In genomic region chr14:29926701-29927595, GRCh38 we compare ENCODE assay signal across 8 cellular contexts. TPM values are rescaled to one million over a fixed set of nuclear protein-coding genes. Genes with fewer than 3 reads are reported as not detected.
DNase-seq lines count a peak whose midpoint lies in the region; ATAC-seq and TF ChIP-seq lines count a peak whose summit lies in the region.

No MANE protein-coding gene starts in this region.

- H3K9ac ChIP-seq in subcutaneous abdominal adipose tissue (ENCODE audit: low read length in 5 of 5): peak overlapping the region; percentile 52 to 82 (median 68)

- TF ChIP-seq POLR2A in lower leg skin (IDR thresholded peaks at IDR 0.05): no peak

- no peak for DNase-seq in activated CD4-positive, alpha-beta T cell treated with anti-CD3 and anti-CD28 coated beads, Interleukin-2, amount 10 ng/mL, durations not matched to agents 24 days and 14 days
- no peak for DNase-seq in activated CD4-positive, alpha-beta T cell treated with anti-CD3 and anti-CD28 coated beads, Interleukin-2, amount 50 U/mL, for 1 hour
- peak; percentile 57 for DNase-seq in RPMI7951 (ENCODE audit: low read depth)
- no peak for DNase-seq in effector memory CD8-positive, alpha-beta T cell
- DNase-seq in lower leg skin (ENCODE audit: low spot score in 2 of 2): no peak
- no peak for DNase-seq in GDM1 (lab: John Stamatoyannopoulos, UW)

- WGBS in lower leg skin, 2 donors: 1% methylated on average over 39 to 61 of the region's 82 CpGs

- H3K9me3 Mint-ChIP-seq in activated CD4-positive, alpha-beta T cell treated with anti-CD3 and anti-CD28 coated beads, Interleukin-2, amount 10 ng/mL, durations not matched to agents 24 days and 14 days: no peaks in the 10 kb centered on the region
- H3K9me3 Mint-ChIP-seq in effector memory CD8-positive, alpha-beta T cell: peaks cover 19 to 31% of the 10 kb centered on the region in 2 donors

- H3K36me3 Mint-ChIP-seq in activated CD4-positive, alpha-beta T cell treated with anti-CD3 and anti-CD28 coated beads, Interleukin-2, amount 10 ng/mL, durations not matched to agents 24 days and 14 days (ENCODE audit: low read depth): peaks cover 2% of the 10 kb centered on the region
- no peaks in the 10 kb centered on the region for H3K36me3 Mint-ChIP-seq in effector memory CD8-positive, alpha-beta T cell (ENCODE audit: insufficient read depth)

- no peak for TF ChIP-seq CTCF in lower leg skin (IDR thresholded peaks at IDR 0.05)

- intact Hi-C loops in activated CD4-positive, alpha-beta T cell treated with anti-CD3 and anti-CD28 coated beads, Interleukin-2, amount 10 ng/mL, durations not matched to agents 24 days and 14 days (cut with micrococcal nuclease): no loop called here
- intact Hi-C loops in lower leg skin (cut with DNase I; ENCODE audit: low total_unique reads): no loop called here

- peak overlapping the region; percentile 6 for H3K27ac Mint-ChIP-seq in activated CD4-positive, alpha-beta T cell treated with anti-CD3 and anti-CD28 coated beads, Interleukin-2, amount 10 ng/mL, durations not matched to agents 24 days and 14 days
- no peak overlapping the region for H3K27ac Mint-ChIP-seq in effector memory CD8-positive, alpha-beta T cell

- ATAC-seq in HG02973 (IDR thresholded peaks at IDR 0.05; ENCODE audit: unreplicated experiment): peak; percentile 47
- ATAC-seq in effector memory CD8-positive, alpha-beta T cell (replicated peaks): no peak

- H3K4me3 Mint-ChIP-seq in activated CD4-positive, alpha-beta T cell treated with anti-CD3 and anti-CD28 coated beads, Interleukin-2, amount 10 ng/mL, durations not matched to agents 24 days and 14 days: peak overlapping the region; percentile 78
- H3K4me3 Mint-ChIP-seq in effector memory CD8-positive, alpha-beta T cell: peak overlapping the region; percentile 9 to 54

- H3K9me3 ChIP-seq in subcutaneous abdominal adipose tissue (ENCODE audit: control insufficient read depth in 5 of 5, low read length in 5 of 5): no peaks in the 10 kb centered on the region

- H3K4me1 Mint-ChIP-seq in activated CD4-positive, alpha-beta T cell treated with anti-CD3 and anti-CD28 coated beads, Interleukin-2, amount 10 ng/mL, durations not matched to agents 24 days and 14 days: peaks cover 4% of the 10 kb centered on the region
- H3K4me1 Mint-ChIP-seq in effector memory CD8-positive, alpha-beta T cell (ENCODE audit: low read depth in 2 of 2): peaks cover 5 to 6% of the 10 kb centered on the region in 2 donors

- H3K4me3 ChIP-seq in lower leg skin (ENCODE audit: low read depth, poor library complexity, severe bottlenecking): peak overlapping the region; percentile 24
- peak overlapping the region; percentile 75 to 94 (median 82) for H3K4me3 ChIP-seq in subcutaneous abdominal adipose tissue (ENCODE audit: low read depth in 1 of 5, low read length in 5 of 5)

- no peaks in the 10 kb centered on the region for H3K36me3 ChIP-seq in subcutaneous abdominal adipose tissue (ENCODE audit: control insufficient read depth in 5 of 5, insufficient read depth in 5 of 5, low read length in 5 of 5)

- H3K27me3 Mint-ChIP-seq in activated CD4-positive, alpha-beta T cell treated with anti-CD3 and anti-CD28 coated beads, Interleukin-2, amount 10 ng/mL, durations not matched to agents 24 days and 14 days: peaks cover 39% of the 10 kb centered on the region
- H3K27me3 Mint-ChIP-seq in effector memory CD8-positive, alpha-beta T cell: peaks cover 17 to 31% of the 10 kb centered on the region in 2 donors

- H3K27me3 ChIP-seq in subcutaneous abdominal adipose tissue (ENCODE audit: control insufficient read depth in 5 of 5, insufficient read depth in 4 of 5, low read length in 5 of 5): peaks cover 0 to 3% (median 0%) of the 10 kb centered on the region in 5 donors

- H3K4me1 ChIP-seq in subcutaneous abdominal adipose tissue (ENCODE audit: control insufficient read depth in 5 of 5, insufficient read depth in 5 of 5, low read length in 5 of 5): peaks cover 3 to 25% (median 21%) of the 10 kb centered on the region in 5 donors

- peak overlapping the region; percentile 49 for H3K27ac ChIP-seq in subcutaneous abdominal adipose tissue (ENCODE audit: low read depth, low read length)

RNA-seq across cellular contexts. Expression of gene PRKD1, which starts 0.7 kb away (rescaled TPM):
- not detected in 2 replicates for total RNA-seq in activated CD4-positive, alpha-beta T cell treated with anti-CD3 and anti-CD28 coated beads, Interleukin-2, amount 10 ng/mL, durations not matched to agents 24 days and 14 days
- 4.3 and 5.1 TPM in 2 replicates for total RNA-seq in RPMI7951 (2014; rRNA removed; shearing (Covaris generic))
- total RNA-seq in lower leg skin: 1 to 10 TPM; 1.2 to 6.7 (median 2.3) TPM
